ENCODE assay signal across 32 cellular contexts in genomic region chr1:247747616-247748015, GRCh38. TPM values are rescaled to one million over a fixed set of nuclear protein-coding genes. Genes with fewer than 3 reads are reported as not detected.
A peak's percentile ranks its signal among the peaks of the same experiment; 100 is the strongest.
DNase-seq lines count a peak whose midpoint lies in the region; ATAC-seq and TF ChIP-seq lines count a peak whose summit lies in the region.
"Had no signal": no experiment of that assay in that cellular context is flagged by ENCODE, and none has a peak within 500 bp of the region (broad histone marks: within the 10 kb centered on the region; RNA-seq: fewer than 3 reads in every experiment).

No MANE protein-coding gene starts in this region.

- no peaks in the 10 kb centered on the region for H3K4me1 Mint-ChIP-seq in endothelial cell (ENCODE audit: unreplicated experiment)
- H3K4me1 Mint-ChIP-seq: activated CD4-positive, alpha-beta T cell treated with anti-CD3 and anti-CD28 coated beads for 36 hours; activated naive CD8-positive, alpha-beta T cell treated with anti-CD3 and anti-CD28 coated beads for 36 hours; CD4-positive, alpha-beta memory T cell; central memory CD8-positive, alpha-beta T cell; nephron had no signal

- no peaks in the 10 kb centered on the region for H3K36me3 ChIP-seq in SK-N-SH (replicated peaks in 1 of 2; ENCODE audit: control insufficient read depth in 1 of 2, insufficient read depth in 2 of 2, low read length in 1 of 2)
- no peaks in the 10 kb centered on the region for H3K36me3 ChIP-seq in effector memory CD4-positive, alpha-beta T cell (ENCODE audit: control insufficient read depth, insufficient read depth, low read length)
- H3K36me3 ChIP-seq: upper lobe of left lung had no signal

- no peaks in the 10 kb centered on the region for H3K4me1 ChIP-seq in SK-N-SH (ENCODE audit: control insufficient read depth in 1 of 2, insufficient read depth in 2 of 2, low read depth in 1 of 2, low read length in 1 of 2)
- no peaks in the 10 kb centered on the region for H3K4me1 ChIP-seq in effector memory CD4-positive, alpha-beta T cell (ENCODE audit: control insufficient read depth, insufficient read depth, low read length, poor library complexity, severe bottlenecking)
- H3K4me1 ChIP-seq: upper lobe of left lung had no signal

- 5% methylated on average over 7 of the region's 7 CpGs for WGBS in SK-N-SH (ENCODE audit: low lambda C conversion rate)

- POLR2A ChIA-PET in SK-N-SH (lab: Yijun Ruan, JAX): no interaction called here

- H3K4me2 ChIP-seq in SK-N-SH: no peak overlapping the region
- H3K4me2 ChIP-seq: KMS-11, PC-9 had no signal

- no peak overlapping the region for H3K27ac Mint-ChIP-seq in endothelial cell (ENCODE audit: unreplicated experiment)
- H3K27ac Mint-ChIP-seq: activated CD4-positive, alpha-beta T cell treated with anti-CD3 and anti-CD28 coated beads for 36 hours; activated naive CD8-positive, alpha-beta T cell treated with anti-CD3 and anti-CD28 coated beads for 36 hours; CD4-positive, alpha-beta memory T cell; nephron had no signal

- no peaks in the 10 kb centered on the region for H3K9me2 ChIP-seq in SK-N-SH

- H3F3A ChIP-seq in SK-N-SH (replicated peaks; ENCODE audit: insufficient read depth): peaks cover 8% of the 10 kb centered on the region

- H3K9me3 Mint-ChIP-seq in endothelial cell (ENCODE audit: unreplicated experiment): no peaks in the 10 kb centered on the region

- no peak overlapping the region for H3K9ac ChIP-seq in SK-N-SH
- H3K9ac ChIP-seq: KMS-11 had no signal

- ATAC-seq in HG02571 (IDR thresholded peaks at IDR 0.05; ENCODE audit: unreplicated experiment): no peak
- ATAC-seq: activated CD4-positive, alpha-beta T cell treated with anti-CD3 and anti-CD28 coated beads for 36 hours; GM12878 had no signal

- CTCF ChIA-PET in SK-N-SH (lab: Yijun Ruan, JAX): no interaction called here

- no peaks in the 10 kb centered on the region for H3K79me2 ChIP-seq in SK-N-SH (ENCODE audit: insufficient read depth)

- no peaks in the 10 kb centered on the region for H4K20me1 ChIP-seq in SK-N-SH (ENCODE audit: insufficient read depth)

- H3K4me3 Mint-ChIP-seq in endothelial cell (ENCODE audit: unreplicated experiment): no peak overlapping the region
- H3K4me3 Mint-ChIP-seq: activated CD4-positive, alpha-beta T cell treated with anti-CD3 and anti-CD28 coated beads for 36 hours; activated naive CD8-positive, alpha-beta T cell treated with anti-CD3 and anti-CD28 coated beads for 36 hours; CD4-positive, alpha-beta memory T cell; central memory CD8-positive, alpha-beta T cell; nephron had no signal

- no peaks in the 10 kb centered on the region for H3K27me3 ChIP-seq in SK-N-SH (ENCODE audit: insufficient read depth)
- H3K27me3 ChIP-seq in effector memory CD4-positive, alpha-beta T cell (replicated peaks; ENCODE audit: control insufficient read depth, insufficient read depth, low read length, poor library complexity, severe bottlenecking): no peaks in the 10 kb centered on the region
- H3K27me3 ChIP-seq: upper lobe of left lung had no signal

- no peak for TF ChIP-seq RAD21 in SK-N-SH (IDR thresholded peaks at IDR 0.05; ENCODE audit: low read length)

- DNase-seq in A172 (ENCODE audit: low spot score): peak; percentile 30
- DNase-seq in HT1080 (ENCODE audit: low read depth): peak; percentile 63
- no peak for DNase-seq in SK-N-SH
- peak; percentile 3 for DNase-seq in fibroblast of villous mesenchyme (ENCODE audit: low read depth)
- DNase-seq in endothelial cell (ENCODE audit: low spot score): no peak
- DNase-seq in effector memory CD4-positive, alpha-beta T cell: no peak
- DNase-seq in stimulated activated CD4-positive, alpha-beta T cell treated with anti-CD3 and anti-CD28 coated beads, Interleukin-12 subunit alpha, Interleukin-12 subunit beta, amount 100 ng/mL, for 4 hours: no peak
- DNase-seq: activated CD4-positive, alpha-beta T cell treated with anti-CD3 and anti-CD28 coated beads for 36 hours; activated CD8-positive, alpha-beta memory T cell treated with anti-CD3 and anti-CD28 coated beads for 24 hours; activated naive CD8-positive, alpha-beta T cell treated with anti-CD3 and anti-CD28 coated beads for 36 hours; activated T-cell treated with anti-CD3 and anti-CD28 coated beads for 4 hours; aorta; CD4-positive, alpha-beta memory T cell; mammary epithelial cell; NCI-H1417 treated with DMSO at 0.1 percent for 48 hours; NCI-H2029 treated with DMSO at 0.1 percent for 48 hours; NCI-H69; PC-9; SHP77; small intestine; stimulated activated naive CD4-positive, alpha-beta T cell; T1000 had no signal

- H3K9me3 ChIP-seq in SK-N-SH: no peaks in the 10 kb centered on the region
- no peaks in the 10 kb centered on the region for H3K9me3 ChIP-seq in effector memory CD4-positive, alpha-beta T cell (ENCODE audit: control insufficient read depth, low read length)

- H2AFZ ChIP-seq in SK-N-SH (ENCODE audit: low read depth): peak overlapping the region; percentile 11; the same call in 1 of the 2 replicates
- H2AFZ ChIP-seq: PC-9 had no signal

- no peak overlapping the region for H3K4me3 ChIP-seq in SK-N-SH (ENCODE audit: low read depth in 2 of 2, low read length in 1 of 2)
- no peak overlapping the region for H3K4me3 ChIP-seq in fibroblast of villous mesenchyme (ENCODE audit: low read depth, low read length)
- H3K4me3 ChIP-seq in effector memory CD4-positive, alpha-beta T cell (ENCODE audit: insufficient read depth, low read depth, low read length, poor library complexity, severe bottlenecking): no peak overlapping the region
- H3K4me3 ChIP-seq: GM12878, PC-9, upper lobe of left lung had no signal

- H3K27ac ChIP-seq in SK-N-SH (ENCODE audit: low read depth in 2 of 2, low read length in 1 of 2): peak overlapping the region in 1 of 2 experiments; percentile 53; a peak in 2 of 4 replicates
- no peak overlapping the region for H3K27ac ChIP-seq in effector memory CD4-positive, alpha-beta T cell (ENCODE audit: insufficient read depth, low read length, poor library complexity, severe bottlenecking)
- H3K27ac ChIP-seq: KMS-11, PC-9, upper lobe of left lung, VCaP had no signal

- H3K27me3 Mint-ChIP-seq in endothelial cell (ENCODE audit: unreplicated experiment): no peaks in the 10 kb centered on the region
- H3K27me3 Mint-ChIP-seq: CD4-positive, alpha-beta memory T cell; central memory CD8-positive, alpha-beta T cell had no signal

- TF ChIP-seq CTCF in SK-N-SH (IDR thresholded peaks at IDR 0.05) (no peak), fibroblast of villous mesenchyme (IDR thresholded peaks at IDR 0.05; ENCODE audit: insufficient read depth, low read depth, low read length) (no peak), endothelial cell (IDR thresholded peaks at IDR 0.05; ENCODE audit: unreplicated experiment) (no peak)

- no peak for TF ChIP-seq EP300 in SK-N-SH (IDR thresholded peaks at IDR 0.05; ENCODE audit: borderline replicate concordance in 1 of 2, low read depth in 1 of 2, low read length in 1 of 2)

- H3K36me3 Mint-ChIP-seq in endothelial cell (ENCODE audit: low read depth, unreplicated experiment): no peaks in the 10 kb centered on the region
- H3K36me3 Mint-ChIP-seq: activated naive CD8-positive, alpha-beta T cell treated with anti-CD3 and anti-CD28 coated beads for 36 hours; CD4-positive, alpha-beta memory T cell had no signal

TF ChIP-seq in SK-N-SH, 30 proteins besides CTCF, POLR2A, EP300 and RAD21 (continues in another document):
- no peak for TF ChIP-seq FOXJ3 (CRISPR knock-in tag; IDR thresholded peaks at IDR 0.05)
- no peak for TF ChIP-seq MEF2A (IDR thresholded peaks at IDR 0.05; ENCODE audit: borderline replicate concordance, low read depth)
- no peak for TF ChIP-seq USF1 (IDR thresholded peaks at IDR 0.05; ENCODE audit: borderline replicate concordance, low read depth)

RNA-seq across cellular contexts. Expression of gene OR14A2, which starts 0.3 kb away (rescaled TPM):
- total RNA-seq in A172 (2014; rRNA removed; shearing (Covaris generic)): not detected in 2 replicates
- total RNA-seq in HT1080 (2014; rRNA removed; shearing (Covaris generic)): not detected in 2 replicates
- polyA plus RNA-seq in HT1080 (2015; cell fraction: cytosol; rRNA removed): not detected in 2 replicates
- polyA plus RNA-seq in HT1080 (2015; cell fraction: nucleus; rRNA removed): not detected in 2 replicates
- polyA plus RNA-seq in SK-N-SH (2012; rRNA removed): not detected in 2 replicates
- not detected in 2 replicates for polyA plus RNA-seq in SK-N-SH (2012; cell fraction: cytosol; rRNA removed)
- not detected in 2 replicates for polyA plus RNA-seq in SK-N-SH (2012; cell fraction: nucleus; rRNA removed)
- not detected in 2 replicates for total RNA-seq in fibroblast of villous mesenchyme
- not detected for total RNA-seq in endothelial cell (ENCODE audit: unreplicated experiment)
- total RNA-seq: activated CD4-positive, alpha-beta T cell treated with anti-CD3 and anti-CD28 coated beads for 36 hours; activated naive CD8-positive, alpha-beta T cell treated with anti-CD3 and anti-CD28 coated beads for 36 hours; aorta; CD4-positive, alpha-beta memory T cell; dermis microvascular lymphatic vessel endothelial cell; endothelial cell of umbilical vein; GM12878; mammary epithelial cell; osteoblast; PC-9; upper lobe of left lung had no signal
- polyA plus RNA-seq: aorta; CD4-positive, alpha-beta memory T cell; endothelial cell of umbilical vein; GM12878; mammary epithelial cell; small intestine had no signal

RNA-seq across cellular contexts. Expression of gene OR14K1, which starts 9.2 kb away (rescaled TPM):
- not detected in 2 replicates for total RNA-seq in A172 (2014; rRNA removed; shearing (Covaris generic))
- total RNA-seq in HT1080 (2014; rRNA removed; shearing (Covaris generic)): not detected in 2 replicates
- not detected in 2 replicates for polyA plus RNA-seq in HT1080 (2015; cell fraction: cytosol; rRNA removed)
- polyA plus RNA-seq in HT1080 (2015; cell fraction: nucleus; rRNA removed): not detected in 2 replicates
- not detected in 2 replicates for polyA plus RNA-seq in SK-N-SH (2012; rRNA removed)
- not detected in 2 replicates for polyA plus RNA-seq in SK-N-SH (2012; cell fraction: cytosol; rRNA removed)
- polyA plus RNA-seq in SK-N-SH (2012; cell fraction: nucleus; rRNA removed): not detected in 2 replicates
- total RNA-seq in fibroblast of villous mesenchyme (not detected in 2 replicates), endothelial cell (ENCODE audit: unreplicated experiment) (not detected)
- total RNA-seq: activated CD4-positive, alpha-beta T cell treated with anti-CD3 and anti-CD28 coated beads for 36 hours; activated naive CD8-positive, alpha-beta T cell treated with anti-CD3 and anti-CD28 coated beads for 36 hours; CD4-positive, alpha-beta memory T cell; dermis microvascular lymphatic vessel endothelial cell; endothelial cell of umbilical vein; GM12878; mammary epithelial cell; PC-9; upper lobe of left lung had no signal
- polyA plus RNA-seq: aorta; CD4-positive, alpha-beta memory T cell; endothelial cell of umbilical vein; GM12878; mammary epithelial cell; small intestine had no signal

RNA-seq across cellular contexts. Expression of gene OR1C1, which starts 12.7 kb away (rescaled TPM):
- not detected in 2 replicates for total RNA-seq in A172 (2014; rRNA removed; shearing (Covaris generic))
- total RNA-seq in HT1080 (2014; rRNA removed; shearing (Covaris generic)): not detected in 2 replicates
- polyA plus RNA-seq in HT1080 (2015; cell fraction: cytosol; rRNA removed): not detected in 2 replicates
- polyA plus RNA-seq in HT1080 (2015; cell fraction: nucleus; rRNA removed): not detected in 2 replicates
- polyA plus RNA-seq in SK-N-SH (2012; rRNA removed): not detected in 2 replicates
- not detected in 2 replicates for polyA plus RNA-seq in SK-N-SH (2012; cell fraction: cytosol; rRNA removed)
- not detected in 2 replicates for polyA plus RNA-seq in SK-N-SH (2012; cell fraction: nucleus; rRNA removed)
- total RNA-seq in fibroblast of villous mesenchyme: not detected in 2 replicates
- not detected for total RNA-seq in endothelial cell (ENCODE audit: unreplicated experiment)
- total RNA-seq: activated CD4-positive, alpha-beta T cell treated with anti-CD3 and anti-CD28 coated beads for 36 hours; activated naive CD8-positive, alpha-beta T cell treated with anti-CD3 and anti-CD28 coated beads for 36 hours; aorta; CD4-positive, alpha-beta memory T cell; dermis microvascular lymphatic vessel endothelial cell; endothelial cell of umbilical vein; GM12878; mammary epithelial cell; osteoblast; PC-9; upper lobe of left lung had no signal
- polyA plus RNA-seq: aorta; CD4-positive, alpha-beta memory T cell; endothelial cell of umbilical vein; GM12878; mammary epithelial cell; small intestine had no signal

RNA-seq across cellular contexts. Expression of gene OR6F1, which starts 31.2 kb away (rescaled TPM):
- not detected in 2 replicates for total RNA-seq in A172 (2014; rRNA removed; shearing (Covaris generic))
- total RNA-seq in HT1080 (2014; rRNA removed; shearing (Covaris generic)): not detected in 2 replicates
- polyA plus RNA-seq in HT1080 (2015; cell fraction: cytosol; rRNA removed): not detected in 2 replicates
- not detected in 2 replicates for polyA plus RNA-seq in HT1080 (2015; cell fraction: nucleus; rRNA removed)
- not detected in 2 replicates for polyA plus RNA-seq in SK-N-SH (2012; rRNA removed)
- polyA plus RNA-seq in SK-N-SH (2012; cell fraction: cytosol; rRNA removed): not detected in 2 replicates
- polyA plus RNA-seq in SK-N-SH (2012; cell fraction: nucleus; rRNA removed): not detected in 2 replicates
- total RNA-seq in fibroblast of villous mesenchyme (not detected in 2 replicates), endothelial cell (ENCODE audit: unreplicated experiment) (not detected)
- total RNA-seq: activated CD4-positive, alpha-beta T cell treated with anti-CD3 and anti-CD28 coated beads for 36 hours; activated naive CD8-positive, alpha-beta T cell treated with anti-CD3 and anti-CD28 coated beads for 36 hours; aorta; CD4-positive, alpha-beta memory T cell; dermis microvascular lymphatic vessel endothelial cell; endothelial cell of umbilical vein; GM12878; mammary epithelial cell; osteoblast; PC-9; upper lobe of left lung had no signal
- polyA plus RNA-seq: aorta; CD4-positive, alpha-beta memory T cell; endothelial cell of umbilical vein; GM12878; mammary epithelial cell; small intestine had no signal

Comparison
In these comparisons a context has a peak if more than half of its experiments do, and no peak if none do; other contexts are left out.
1. DNase-seq: peak in A172 (single experiment), HT1080 (single experiment) and fibroblast of villous mesenchyme (single experiment); none in SK-N-SH (single experiment), endothelial cell (single experiment), effector memory CD4-positive, alpha-beta T cell (0 of 3) and stimulated activated CD4-positive, alpha-beta T cell treated with anti-CD3 and anti-CD28 coated beads, Interleukin-12 subunit alpha, Interleukin-12 subunit beta, amount 100 ng/mL, for 4 hours (single experiment).